Comparison of ENCODE assay signal across 12 cellular contexts in the genomic region with DNA sequence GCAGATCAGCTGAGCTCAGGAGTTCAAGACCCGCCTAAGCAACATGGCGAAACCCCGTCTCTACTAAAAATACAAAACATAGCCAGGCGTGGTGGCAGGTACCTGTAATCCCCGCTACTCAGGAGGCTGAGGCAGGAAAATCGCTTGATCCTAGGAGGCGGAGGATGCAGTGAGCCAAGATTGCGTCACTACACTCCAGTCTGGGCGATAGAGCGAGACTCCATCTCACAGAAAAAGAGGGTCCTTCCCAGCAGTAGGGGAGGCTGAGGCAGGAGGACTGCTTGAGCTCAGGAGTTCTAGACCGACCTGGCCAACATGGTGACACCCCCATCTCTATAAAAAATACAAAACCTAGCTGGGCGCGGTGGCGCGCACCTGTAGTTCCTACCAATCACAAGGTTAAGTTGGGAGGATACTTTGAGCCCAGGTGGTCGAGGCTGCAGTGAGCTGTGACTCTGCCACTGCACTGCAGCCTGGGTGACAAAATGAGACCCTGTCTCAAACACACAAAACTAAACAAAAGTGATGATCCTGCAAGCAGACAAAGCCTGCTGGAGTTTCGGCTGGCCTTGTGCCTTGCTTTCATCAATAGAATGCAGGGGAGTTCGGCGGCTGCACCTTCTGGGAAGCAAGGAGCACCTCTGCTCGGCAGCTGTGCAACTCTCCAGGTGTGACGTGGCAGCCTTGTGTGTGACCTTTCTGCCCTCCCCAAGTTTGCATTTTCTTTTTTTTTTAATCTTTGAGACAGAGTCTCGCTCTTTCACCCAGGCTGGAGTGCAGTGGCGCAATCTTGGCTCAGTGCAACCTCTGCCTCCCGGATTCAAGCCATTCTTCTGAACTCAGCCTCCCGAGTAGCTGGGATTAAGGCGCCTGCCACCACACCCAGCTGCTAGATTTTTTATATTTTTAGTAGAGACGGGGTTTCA. TPM values are rescaled to one million over a fixed set of nuclear protein-coding genes. Genes with fewer than 3 reads are reported as not detected.
DNase-seq lines count a peak whose midpoint lies in the region; ATAC-seq and TF ChIP-seq lines count a peak whose summit lies in the region.
"Had no signal": no experiment of that assay in that cellular context is flagged by ENCODE, and none has a peak within 500 bp of the region (broad histone marks: within the 10 kb centered on the region; RNA-seq: fewer than 3 reads in every experiment).

No MANE protein-coding gene starts in this region.

- H3K4me1 Mint-ChIP-seq in nephron progenitor cell, result peaks cover 7% of the 10 kb centered on the region

- peaks cover 4% of the 10 kb centered on the region for H3K27me3 Mint-ChIP-seq in nephron progenitor cell (ENCODE audit: low read depth, poor library complexity)
- H3K27me3 Mint-ChIP-seq: CD4-positive, alpha-beta T cell; stimulated activated naive CD8-positive, alpha-beta T cell treated with anti-CD3 and anti-CD28 coated beads, Interleukin-15, Interleukin-2, amounts not matched to agents 100 ng/mL and 50 ng/mL, for 24 hours had no signal

- peaks cover 14% of the 10 kb centered on the region for H3K4me1 ChIP-seq in right cardiac atrium (ENCODE audit: control insufficient read depth, insufficient read depth, low read length)
- no peaks in the 10 kb centered on the region for H3K4me1 ChIP-seq in aorta (ENCODE audit: control insufficient read depth in 1 of 2, insufficient read depth in 2 of 2, low read length in 2 of 2)

- H3K36me3 Mint-ChIP-seq in nephron progenitor cell (ENCODE audit: low read depth), result peaks cover 9% of the 10 kb centered on the region

- peak in 2 of 3 donors; percentile 42 to 72 for DNase-seq in right cardiac atrium
- DNase-seq in left ventricle myocardium superior, result no peak
- peak; percentile 44 for DNase-seq in fibroblast of gingiva (ENCODE audit: low read depth)
- peak; percentile 61 for DNase-seq in mucosa of gallbladder (ENCODE audit: low spot score)
- peak; percentile 52 to 65 for DNase-seq in aorta
- DNase-seq in NCI-H146 treated with DMSO at 0.1 percent for 48 hours (lab: John Stamatoyannopoulos, UW; ENCODE audit: unreplicated experiment), result no peak
- no peak for DNase-seq in NCI-H2107 treated with DMSO at 0.1 percent for 48 hours (lab: John Stamatoyannopoulos, UW; ENCODE audit: unreplicated experiment)
- no peak for DNase-seq in nephron progenitor cell
- DNase-seq: CD4-positive, alpha-beta T cell; NCI-H2171; stimulated activated CD4-positive, alpha-beta T cell treated with anti-CD3 and anti-CD28 coated beads, Interleukin-15, amount 100 ng/mL, for 24 hours had no signal

- ATAC-seq in right cardiac atrium, result peak; percentile 56 to 75
- no peak for ATAC-seq in left ventricle myocardium superior
- no peak for ATAC-seq in aorta (ENCODE audit: low FRiP score)

- intact Hi-C loops in right cardiac atrium (cut with DNase I) (no loop called here), left ventricle myocardium superior (cut with micrococcal nuclease) (no loop called here), aorta (cut with DNase I) (no loop called here)

- TF ChIP-seq CTCF in nephron progenitor cell (IDR thresholded peaks at IDR 0.05), result no peak

- no peak overlapping the region for H3K27ac Mint-ChIP-seq in nephron progenitor cell
- H3K27ac Mint-ChIP-seq: CD4-positive, alpha-beta T cell; stimulated activated naive CD8-positive, alpha-beta T cell treated with anti-CD3 and anti-CD28 coated beads, Interleukin-15, Interleukin-2, amounts not matched to agents 100 ng/mL and 50 ng/mL, for 24 hours had no signal

- H3K9me3 ChIP-seq in right cardiac atrium (ENCODE audit: control insufficient read depth, low read length), result no peaks in the 10 kb centered on the region
- no peaks in the 10 kb centered on the region for H3K9me3 ChIP-seq in aorta (ENCODE audit: control insufficient read depth, low read length)

- no peak overlapping the region for H3K4me3 Mint-ChIP-seq in nephron progenitor cell
- H3K4me3 Mint-ChIP-seq: CD4-positive, alpha-beta T cell; stimulated activated naive CD8-positive, alpha-beta T cell treated with anti-CD3 and anti-CD28 coated beads, Interleukin-15, Interleukin-2, amounts not matched to agents 100 ng/mL and 50 ng/mL, for 24 hours had no signal

- H3K27me3 ChIP-seq in right cardiac atrium (ENCODE audit: control insufficient read depth, insufficient read depth) (no peaks in the 10 kb centered on the region), aorta (ENCODE audit: control insufficient read depth in 1 of 2, insufficient read depth in 2 of 2, low read length in 1 of 2) (no peaks in the 10 kb centered on the region)

- H3K4me3 ChIP-seq in right cardiac atrium (ENCODE audit: low read length) (no peak overlapping the region), aorta (ENCODE audit: low read length in 2 of 2) (no peak overlapping the region)

- peaks cover 3% of the 10 kb centered on the region for H3K9me3 Mint-ChIP-seq in nephron progenitor cell
- H3K9me3 Mint-ChIP-seq: CD4-positive, alpha-beta T cell; stimulated activated naive CD8-positive, alpha-beta T cell treated with anti-CD3 and anti-CD28 coated beads, Interleukin-15, Interleukin-2, amounts not matched to agents 100 ng/mL and 50 ng/mL, for 24 hours had no signal

- H3K36me3 ChIP-seq in aorta (ENCODE audit: control insufficient read depth in 1 of 2, insufficient read depth in 2 of 2, low read length in 1 of 2), result no peaks in the 10 kb centered on the region

- peak overlapping the region; percentile 63 for H3K27ac ChIP-seq in right cardiac atrium (ENCODE audit: low read length)
- H3K27ac ChIP-seq in aorta (ENCODE audit: low read depth in 1 of 2, low read length in 2 of 2), result no peak overlapping the region

- 75% methylated on average over 27 of the region's 27 CpGs for WGBS in right cardiac atrium
- WGBS in aorta, 2 donors, result 69 to 70% methylated on average over 27 of the region's 27 CpGs

RNA-seq across cellular contexts. Expression of a gene that starts 12.4 kb away (rescaled TPM):
- total RNA-seq in right cardiac atrium (100 to 1,000 TPM; 484 to 570 (median 535) TPM), left ventricle myocardium superior (620 TPM), mucosa of gallbladder (384 TPM), aorta (100 to 1,000 TPM; 277 to 285 TPM)
- polyA plus RNA-seq in right cardiac atrium (366 TPM), aorta (100 to 1,000 TPM; 174 to 220 TPM)

RNA-seq across cellular contexts. Expression of a gene that starts 43.6 kb away (rescaled TPM):
- total RNA-seq in right cardiac atrium, result 10 to 100 TPM; 33.9 to 44.8 (median 38.9) TPM
- polyA plus RNA-seq in right cardiac atrium, result 21.3 TPM
- 37.9 TPM for total RNA-seq in left ventricle myocardium superior
- 82.2 TPM for total RNA-seq in mucosa of gallbladder
- 10 to 100 TPM; 55.3 to 63.8 TPM for total RNA-seq in aorta
- polyA plus RNA-seq in aorta, result 10 to 100 TPM; 33.5 to 40.9 TPM

Comparison
In these comparisons a context has a peak if more than half of its experiments do, and no peak if none do; other contexts are left out.
1. ATAC-seq: peak in right cardiac atrium (2 of 2); none in left ventricle myocardium superior (single experiment) and aorta (single experiment).
2. DNase-seq: peak in right cardiac atrium (2 of 3), fibroblast of gingiva (single experiment), mucosa of gallbladder (single experiment) and aorta (2 of 2); none in left ventricle myocardium superior (single experiment), NCI-H146 treated with DMSO at 0.1 percent for 48 hours (single experiment), NCI-H2107 treated with DMSO at 0.1 percent for 48 hours (single experiment) and nephron progenitor cell (single experiment).